In the genomic region with DNA sequence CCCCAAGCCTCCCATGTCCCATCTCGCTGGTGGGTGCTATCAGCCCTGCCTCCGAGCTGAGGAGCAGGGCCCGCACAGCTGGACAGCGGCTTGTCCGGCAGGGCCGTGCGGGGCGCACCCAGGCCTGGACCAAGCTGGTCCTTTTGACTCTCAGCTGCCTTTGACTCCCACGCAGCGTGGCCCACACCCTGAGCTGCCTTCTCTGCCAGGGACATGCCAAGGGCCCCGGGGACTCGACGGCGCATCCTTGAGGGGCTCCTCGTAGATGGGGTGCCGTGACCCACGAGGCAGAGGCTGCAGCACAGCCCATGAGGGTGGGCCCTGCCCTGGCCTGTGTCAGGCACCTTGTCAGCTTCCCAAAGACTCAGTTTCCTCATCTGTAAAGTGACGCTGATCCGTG, we compare ENCODE assay signal across 29 cellular contexts. TPM values are rescaled to one million over a fixed set of nuclear protein-coding genes. Genes with fewer than 3 reads are reported as not detected.
"Had no signal": no experiment of that assay in that cellular context is flagged by ENCODE, and none has a peak within 500 bp of the region (broad histone marks: within the 10 kb centered on the region; RNA-seq: fewer than 3 reads in every experiment).

No MANE protein-coding gene starts in this region.

- H3K9me3 ChIP-seq: lower lobe of right lung, neutrophil, right atrium auricular region, right lobe of liver, stomach, suprapubic skin, thoracic aorta, tibial artery, upper lobe of right lung had no signal

- H3K4me1 ChIP-seq: lower lobe of right lung, parathyroid adenoma, right atrium auricular region, right lobe of liver, stomach, suprapubic skin, tibial artery, upper lobe of right lung had no signal

- H3K27me3 ChIP-seq: neutrophil, right atrium auricular region, right lobe of liver, stomach, suprapubic skin, tibial artery, upper lobe of right lung had no signal

- H3K27me3 Mint-ChIP-seq: naive thymus-derived CD8-positive, alpha-beta T cell; progenitor cell of endocrine pancreas; stimulated activated naive B cell treated with anti-CD40 and anti-IgM and Interleukin-4, amounts not matched to agents 10 μg/mL and 1 μg/mL and 100 μg/mL, for 72 hours had no signal

- H3K27ac Mint-ChIP-seq: naive thymus-derived CD8-positive, alpha-beta T cell; nephron; progenitor cell of endocrine pancreas; stimulated activated naive B cell treated with anti-CD40 and anti-IgM and Interleukin-4, amounts not matched to agents 10 μg/mL and 1 μg/mL and 100 μg/mL, for 72 hours had no signal

- H2AFZ ChIP-seq: parathyroid adenoma had no signal

- H3K4me1 Mint-ChIP-seq: naive thymus-derived CD8-positive, alpha-beta T cell; neural crest cell; stimulated activated naive B cell treated with anti-CD40 and anti-IgM and Interleukin-4, amounts not matched to agents 10 μg/mL and 1 μg/mL and 100 μg/mL, for 72 hours had no signal

- H3K4me3 Mint-ChIP-seq: naive thymus-derived CD8-positive, alpha-beta T cell; nephron; neural crest cell; stimulated activated naive B cell treated with anti-CD40 and anti-IgM and Interleukin-4, amounts not matched to agents 10 μg/mL and 1 μg/mL and 100 μg/mL, for 72 hours had no signal

- ATAC-seq: lower lobe of right lung; naive thymus-derived CD8-positive, alpha-beta T cell; stimulated activated naive B cell treated with anti-CD40 and anti-IgM and Interleukin-4, amounts not matched to agents 10 μg/mL and 1 μg/mL and 100 μg/mL, for 72 hours; stimulated activated naive CD8-positive, alpha-beta T cell treated with anti-CD3 and anti-CD28 coated beads, Interleukin-15, Interleukin-2, amounts not matched to agents 100 U/mL and 50 U/mL, for 24 hours; upper lobe of right lung had no signal

- H3K9ac ChIP-seq: parathyroid adenoma had no signal

- DNase-seq: hippocampal formation; lower lobe of right lung; mammary epithelial cell; mesenchymal stem cell; occipital lobe; right lobe of liver; stimulated activated CD4-positive, alpha-beta T cell treated with anti-CD3 and anti-CD28 coated beads, Interleukin-15, amount 100 ng/mL, for 24 hours; stimulated activated CD4-positive, alpha-beta T cell treated with anti-CD3 and anti-CD28 coated beads, Interleukin-2, amount 100 ng/mL, for 24 hours; stimulated activated CD4-positive, alpha-beta T cell treated with anti-CD3 and anti-CD28 coated beads, Interleukin-4, amount 100 ng/mL, for 1 hour; stimulated activated naive B cell treated with anti-CD40 and anti-IgM and Interleukin-4, amounts not matched to agents 10 μg/mL and 1 μg/mL and 100 μg/mL, for 72 hours; stimulated activated naive CD8-positive, alpha-beta T cell treated with anti-CD3 and anti-CD28 coated beads, Interleukin-15, Interleukin-2, amounts not matched to agents 100 U/mL and 50 U/mL, for 24 hours; stomach; tibial artery; trophoblast cell; upper lobe of right lung had no signal

- FAIRE-seq: keratinocyte, urothelium cell line had no signal

- H3K9me3 Mint-ChIP-seq: nephron, neural crest cell had no signal

- H3K4me3 ChIP-seq: lower lobe of right lung, right atrium auricular region, right lobe of liver, smooth muscle cell, stomach, suprapubic skin, thoracic aorta, tibial artery, upper lobe of right lung had no signal

- H3K36me3 ChIP-seq: neutrophil, thoracic aorta, upper lobe of right lung had no signal

- H3K4me2 ChIP-seq: smooth muscle cell had no signal

- H3K79me2 ChIP-seq: parathyroid adenoma had no signal

- H3K27ac ChIP-seq: lower lobe of right lung, neutrophil, parathyroid adenoma, right atrium auricular region, right lobe of liver, stomach, suprapubic skin, thoracic aorta, tibial artery, upper lobe of right lung had no signal

RNA-seq across cellular contexts. Expression of gene F7, which starts 38.8 kb away (rescaled TPM):
- total RNA-seq: lower lobe of right lung, mammary epithelial cell, osteocyte, pulmonary artery endothelial cell, stomach, suprapubic skin, thoracic aorta had no signal
- polyA plus RNA-seq: keratinocyte, mammary epithelial cell had no signal

RNA-seq across cellular contexts. Expression of gene F10, which starts 55.9 kb away (rescaled TPM):
- total RNA-seq: mammary epithelial cell; naive thymus-derived CD8-positive, alpha-beta T cell had no signal
- polyA plus RNA-seq: keratinocyte; mammary epithelial cell; naive thymus-derived CD8-positive, alpha-beta T cell had no signal
